Comparison of ENCODE assay signal across 8 cellular contexts in the genomic region with DNA sequence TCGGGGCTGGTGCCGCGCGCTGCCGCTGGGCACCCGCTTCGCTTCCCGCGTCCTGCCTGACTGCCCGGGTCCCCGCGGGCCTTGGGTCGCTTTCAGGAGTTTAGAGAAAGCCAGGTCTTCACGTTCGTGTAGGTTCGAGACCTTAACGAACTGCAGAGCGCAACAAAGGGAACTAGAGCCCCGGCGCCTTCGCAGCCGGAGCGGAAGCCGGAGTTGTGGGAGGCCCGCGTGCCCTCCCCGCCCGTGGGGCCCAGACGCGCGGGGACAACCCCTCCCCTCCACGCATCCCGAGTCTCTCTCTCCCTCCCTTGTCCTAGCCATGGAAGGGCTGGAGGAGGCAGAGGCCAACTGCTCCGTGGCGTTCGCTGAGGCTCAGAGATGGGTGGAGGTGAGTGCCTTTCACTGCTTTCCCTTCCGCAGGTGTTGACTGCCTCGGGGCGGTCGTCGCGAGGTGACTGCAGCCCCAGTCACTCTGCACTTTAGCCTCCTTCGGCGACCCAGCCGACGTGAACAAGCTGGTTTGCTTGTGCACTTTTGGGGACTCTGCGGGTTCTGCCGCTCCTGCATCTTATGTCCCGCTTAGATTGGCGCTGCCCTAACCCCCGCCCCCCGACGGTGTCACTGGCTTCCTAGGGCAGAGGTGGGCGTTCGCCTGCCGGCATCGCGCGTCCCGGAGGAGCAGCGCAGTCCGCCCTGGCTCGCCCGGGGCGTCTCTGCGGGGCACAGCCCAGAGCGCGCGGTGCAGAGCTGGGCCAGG. TPM values are rescaled to one million over a fixed set of nuclear protein-coding genes. Genes with fewer than 3 reads are reported as not detected.
A peak's percentile ranks its signal among the peaks of the same experiment; 100 is the strongest.
DNase-seq lines count a peak whose midpoint lies in the region; ATAC-seq and TF ChIP-seq lines count a peak whose summit lies in the region.

No MANE protein-coding gene starts in this region.

- H3K4me3 Mint-ChIP-seq in memory B cell, result peak overlapping the region; percentile 81

- peak overlapping the region; percentile 50 for H3K27ac Mint-ChIP-seq in memory B cell

- H3K27ac ChIP-seq in HEK293 (ENCODE audit: extremely low read depth, low read depth, low read length), result no peak overlapping the region; the same call in 1 of the 2 replicates
- no peak overlapping the region for H3K27ac ChIP-seq in duodenal mucosa (ENCODE audit: low read depth, low read length)

- peak overlapping the region; percentile 44 to 48 for H3K9ac ChIP-seq in duodenal mucosa (ENCODE audit: low read depth in 1 of 2, low read length in 2 of 2)

- CTCF ChIA-PET in HEK293 (lab: Yijun Ruan, JAX), result interaction anchor here (0.6 to 1.4 kb wide), 3 partner anchors 62 to 154 kb away, joined by 3 read pairs; a partner anchor contains a TSS

- H3K9me3 Mint-ChIP-seq in memory B cell, result no peaks in the 10 kb centered on the region

- H3K4me3 ChIP-seq in HEK293 (ENCODE audit: low read depth, low read length), result peak overlapping the region; percentile 55
- H3K4me3 ChIP-seq in MG63, result peak overlapping the region; percentile 73
- peak overlapping the region; percentile 70 to 86 for H3K4me3 ChIP-seq in duodenal mucosa (ENCODE audit: low read depth in 1 of 2, low read length in 2 of 2)

- no peaks in the 10 kb centered on the region for H3K27me3 Mint-ChIP-seq in memory B cell

- POLR2A ChIA-PET in HEK293 (lab: Yijun Ruan, JAX), result no interaction called here

- peak; percentile 70 for ATAC-seq in memory B cell (ENCODE audit: low read depth)

- H3K36me3 Mint-ChIP-seq in memory B cell, result peaks cover 7% of the 10 kb centered on the region

- no peaks in the 10 kb centered on the region for H3K4me1 ChIP-seq in HEK293 (ENCODE audit: control insufficient read depth, insufficient read depth, low read length)
- peaks cover 11 to 16% of the 10 kb centered on the region in 2 donors for H3K4me1 ChIP-seq in duodenal mucosa (ENCODE audit: control insufficient read depth in 1 of 2, insufficient read depth in 2 of 2, low read length in 2 of 2)

- DNase-seq in GM13977 (ENCODE audit: low spot score), result peak; percentile 57
- peak; percentile 78 for DNase-seq in MG63
- DNase-seq in activated CD4-positive, alpha-beta T cell treated with anti-CD3 and anti-CD28 coated beads for 48 hours, result peak; percentile 42
- peak in 1 of 2 donors; percentile 62 for DNase-seq in memory B cell (ENCODE audit: low spot score in 2 of 2)
- DNase-seq in stimulated activated CD8-positive, alpha-beta memory T cell treated with anti-CD3 and anti-CD28 coated beads, Interleukin-2, amount 100 ng/mL, for 48 hours (ENCODE audit: low read depth in 2 of 2), result peak; percentile 20 to 22
- no peak for DNase-seq in NCI-H446 treated with DMSO at 0.1 percent for 48 hours (lab: John Stamatoyannopoulos, UW)

- H3K27me3 ChIP-seq in MG63 (no peaks in the 10 kb centered on the region), duodenal mucosa (ENCODE audit: control insufficient read depth in 1 of 2, insufficient read depth in 2 of 2, low read length in 2 of 2) (peaks cover 10 to 11% of the 10 kb centered on the region in 2 donors)

- peak; percentile 17 for TF ChIP-seq CTCF in GM13977 (IDR thresholded peaks at IDR 0.05; ENCODE audit: extremely low read depth, insufficient read depth, missing control alignments)
- TF ChIP-seq CTCF in HEK293 (tag by site-specific recombination; IDR thresholded peaks at IDR 0.05), result no peak

- H3K36me3 ChIP-seq in HEK293 (ENCODE audit: control insufficient read depth in 2 of 2, insufficient read depth in 1 of 2, low read length in 2 of 2) (peaks cover 0 to 8% of the 10 kb centered on the region in 2 experiments; a peak in 1 of 3 replicates), MG63 (peaks cover 39% of the 10 kb centered on the region), duodenal mucosa (ENCODE audit: control insufficient read depth in 1 of 2, insufficient read depth in 2 of 2, low read length in 2 of 2) (no peaks in the 10 kb centered on the region)

- in situ Hi-C loops in GM13977 (cut with MboI; ENCODE audit: low pct_unique_long_range_greater_than_20kb, low sequenced_read_pairs, unreplicated experiment), result no loop called here

- H3K4me1 Mint-ChIP-seq in memory B cell, result no peaks in the 10 kb centered on the region

- H3K9me3 ChIP-seq in HEK293 (ENCODE audit: control insufficient read depth, insufficient read depth, low read depth, low read length) (no peaks in the 10 kb centered on the region), MG63 (no peaks in the 10 kb centered on the region), duodenal mucosa (ENCODE audit: control insufficient read depth in 1 of 2, low read length in 2 of 2) (no peaks in the 10 kb centered on the region)

TF ChIP-seq in HEK293, 187 proteins besides CTCF, POLR2A, EP300 and RAD21 (continues in another document):
- TF ChIP-seq ZNF549 (tag by site-specific recombination; IDR thresholded peaks at IDR 0.05) (no peak), ZEB2 (tag by site-specific recombination; IDR thresholded peaks at IDR 0.05) (peak; percentile 56), ZNF776 (tag by site-specific recombination; IDR thresholded peaks at IDR 0.05; ENCODE audit: borderline replicate concordance) (no peak), ZNF416 (tag by site-specific recombination; IDR thresholded peaks at IDR 0.05) (no peak), ZNF404 (tag by site-specific recombination; IDR thresholded peaks at IDR 0.05) (no peak), ZNF341 (tag by site-specific recombination; IDR thresholded peaks at IDR 0.05; ENCODE audit: low read depth) (no peak), ZNF169 (tag by site-specific recombination; IDR thresholded peaks at IDR 0.05) (no peak), ZNF23 (tag by site-specific recombination; IDR thresholded peaks at IDR 0.05; ENCODE audit: borderline replicate concordance) (no peak), SCRT2 (tag by site-specific recombination; IDR thresholded peaks at IDR 0.05) (peak; percentile 54; the same call in 1 of the 2 replicates)
- TF ChIP-seq, protein P1, sequence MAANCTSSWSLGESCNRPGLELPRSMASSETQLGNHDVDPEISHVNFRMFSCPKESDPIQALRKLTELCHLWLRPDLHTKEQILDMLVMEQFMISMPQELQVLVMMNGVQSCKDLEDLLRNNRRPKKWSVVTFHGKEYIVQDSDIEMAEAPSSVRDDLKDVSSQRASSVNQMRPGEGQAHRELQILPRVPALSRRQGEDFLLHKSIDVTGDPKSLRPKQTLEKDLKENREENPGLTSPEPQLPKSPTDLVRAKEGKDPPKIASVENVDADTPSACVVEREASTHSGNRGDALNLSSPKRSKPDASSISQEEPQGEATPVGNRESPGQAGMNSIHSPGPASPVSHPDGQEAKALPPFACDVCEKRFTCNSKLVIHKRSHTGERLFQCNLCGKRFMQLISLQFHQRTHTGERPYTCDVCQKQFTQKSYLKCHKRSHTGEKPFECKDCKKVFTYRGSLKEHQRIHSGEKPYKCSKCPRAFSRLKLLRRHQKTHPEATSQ (tag by site-specific recombination; IDR thresholded peaks at IDR 0.05), result no peak
- TF ChIP-seq, protein P2, sequence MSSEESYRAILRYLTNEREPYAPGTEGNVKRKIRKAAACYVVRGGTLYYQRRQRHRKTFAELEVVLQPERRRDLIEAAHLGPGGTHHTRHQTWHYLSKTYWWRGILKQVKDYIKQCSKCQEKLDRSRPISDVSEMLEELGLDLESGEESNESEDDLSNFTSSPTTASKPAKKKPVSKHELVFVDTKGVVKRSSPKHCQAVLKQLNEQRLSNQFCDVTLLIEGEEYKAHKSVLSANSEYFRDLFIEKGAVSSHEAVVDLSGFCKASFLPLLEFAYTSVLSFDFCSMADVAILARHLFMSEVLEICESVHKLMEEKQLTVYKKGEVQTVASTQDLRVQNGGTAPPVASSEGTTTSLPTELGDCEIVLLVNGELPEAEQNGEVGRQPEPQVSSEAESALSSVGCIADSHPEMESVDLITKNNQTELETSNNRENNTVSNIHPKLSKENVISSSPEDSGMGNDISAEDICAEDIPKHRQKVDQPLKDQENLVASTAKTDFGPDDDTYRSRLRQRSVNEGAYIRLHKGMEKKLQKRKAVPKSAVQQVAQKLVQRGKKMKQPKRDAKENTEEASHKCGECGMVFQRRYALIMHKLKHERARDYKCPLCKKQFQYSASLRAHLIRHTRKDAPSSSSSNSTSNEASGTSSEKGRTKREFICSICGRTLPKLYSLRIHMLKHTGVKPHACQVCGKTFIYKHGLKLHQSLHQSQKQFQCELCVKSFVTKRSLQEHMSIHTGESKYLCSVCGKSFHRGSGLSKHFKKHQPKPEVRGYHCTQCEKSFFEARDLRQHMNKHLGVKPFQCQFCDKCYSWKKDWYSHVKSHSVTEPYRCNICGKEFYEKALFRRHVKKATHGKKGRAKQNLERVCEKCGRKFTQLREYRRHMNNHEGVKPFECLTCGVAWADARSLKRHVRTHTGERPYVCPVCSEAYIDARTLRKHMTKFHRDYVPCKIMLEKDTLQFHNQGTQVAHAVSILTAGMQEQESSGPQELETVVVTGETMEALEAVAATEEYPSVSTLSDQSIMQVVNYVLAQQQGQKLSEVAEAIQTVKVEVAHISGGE (tag by site-specific recombination; conservative IDR thresholded peaks at IDR 0.05; ENCODE audit: low read depth), result peak; percentile 35; the same call in 1 of the 2 replicates
- TF ChIP-seq, protein P3, sequence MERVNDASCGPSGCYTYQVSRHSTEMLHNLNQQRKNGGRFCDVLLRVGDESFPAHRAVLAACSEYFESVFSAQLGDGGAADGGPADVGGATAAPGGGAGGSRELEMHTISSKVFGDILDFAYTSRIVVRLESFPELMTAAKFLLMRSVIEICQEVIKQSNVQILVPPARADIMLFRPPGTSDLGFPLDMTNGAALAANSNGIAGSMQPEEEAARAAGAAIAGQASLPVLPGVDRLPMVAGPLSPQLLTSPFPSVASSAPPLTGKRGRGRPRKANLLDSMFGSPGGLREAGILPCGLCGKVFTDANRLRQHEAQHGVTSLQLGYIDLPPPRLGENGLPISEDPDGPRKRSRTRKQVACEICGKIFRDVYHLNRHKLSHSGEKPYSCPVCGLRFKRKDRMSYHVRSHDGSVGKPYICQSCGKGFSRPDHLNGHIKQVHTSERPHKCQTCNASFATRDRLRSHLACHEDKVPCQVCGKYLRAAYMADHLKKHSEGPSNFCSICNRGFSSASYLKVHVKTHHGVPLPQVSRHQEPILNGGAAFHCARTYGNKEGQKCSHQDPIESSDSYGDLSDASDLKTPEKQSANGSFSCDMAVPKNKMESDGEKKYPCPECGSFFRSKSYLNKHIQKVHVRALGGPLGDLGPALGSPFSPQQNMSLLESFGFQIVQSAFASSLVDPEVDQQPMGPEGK (tag by site-specific recombination; IDR thresholded peaks at IDR 0.05), result peak; percentile 70

RNA-seq across cellular contexts. Expression of a gene that starts 0.4 kb away (rescaled TPM):
- 100 and 193 TPM in 2 replicates for total RNA-seq in MG63 (2014; rRNA removed; shearing (Covaris generic); ENCODE audit: low replicate concordance)
